ENCODE assay signal across 10 cellular contexts in the genomic region with DNA sequence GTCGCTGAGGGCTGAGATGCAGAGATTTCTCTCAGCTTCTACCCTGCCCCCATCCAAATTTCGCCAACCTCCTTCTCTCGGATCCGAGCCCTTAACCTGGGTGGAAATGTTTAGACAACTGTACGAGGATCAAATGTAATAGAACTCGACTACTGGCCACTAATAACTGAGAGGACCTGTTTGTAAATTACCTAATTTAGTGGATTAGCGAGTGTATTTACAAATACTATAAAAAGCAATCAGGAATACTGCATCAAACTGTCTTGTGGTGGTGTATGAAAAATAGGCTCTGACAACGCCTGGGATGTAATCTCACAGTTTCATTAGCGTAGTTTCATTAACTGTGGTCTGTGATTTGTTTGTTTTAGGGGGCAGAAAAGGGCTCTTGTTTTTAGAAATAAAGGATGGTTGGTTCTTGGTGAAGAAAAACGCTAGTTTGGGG. TPM values are rescaled to one million over a fixed set of nuclear protein-coding genes. Genes with fewer than 3 reads are reported as not detected.
DNase-seq lines count a peak whose midpoint lies in the region; ATAC-seq, FAIRE-seq and TF ChIP-seq lines count a peak whose summit lies in the region.
"Had no signal": no experiment of that assay in that cellular context is flagged by ENCODE, and none has a peak within 500 bp of the region (broad histone marks: within the 10 kb centered on the region; RNA-seq: fewer than 3 reads in every experiment).

No MANE protein-coding gene starts in this region.

- dilution Hi-C loops in keratinocyte (cut with MboI; ENCODE audit: extremely low pct_ligation_motif_present, low sequenced_read_pairs), result no loop called here

- H3K79me2 ChIP-seq in keratinocyte (ENCODE audit: control insufficient read depth, insufficient read depth, low read length), result peaks cover 39% of the 10 kb centered on the region

- H3K4me2 ChIP-seq in keratinocyte (ENCODE audit: control insufficient read depth, extremely low read depth, insufficient read depth, low read depth, low read length), result peak overlapping the region; percentile 98

- TF ChIP-seq CTCF in keratinocyte (optimal IDR thresholded peaks at IDR 0.05 in 1 of 3, IDR thresholded peaks at IDR 0.05 in 1 of 3, conservative IDR thresholded peaks at IDR 0.05 in 1 of 3; ENCODE audit: extremely low read depth in 1 of 3, insufficient read depth in 2 of 3, low read length in 3 of 3), result no peak

- H3K27ac ChIP-seq in keratinocyte (ENCODE audit: control insufficient read depth, insufficient read depth, low read length) (peak overlapping the region; percentile 83), substantia nigra (ENCODE audit: low read depth, low read length, poor library complexity, severe bottlenecking) (peak overlapping the region; percentile 93)

- no peak for DNase-seq in T-helper 1 cell
- DNase-seq in keratinocyte (ENCODE audit: low read depth, low spot score), result no peak
- DNase-seq in substantia nigra (lab: John Stamatoyannopoulos, UW), result peak in 1 of 49 donors; percentile 43
- DNase-seq in NCI-H226, result no peak
- no peak for DNase-seq in NCI-H1417 treated with DMSO at 0.1 percent for 48 hours (lab: John Stamatoyannopoulos, UW)

- peak overlapping the region; percentile 87 for H3K9ac ChIP-seq in keratinocyte (ENCODE audit: control insufficient read depth, extremely low read depth, insufficient read depth, low read length)

- no peaks in the 10 kb centered on the region for H3K36me3 ChIP-seq in keratinocyte (ENCODE audit: control insufficient read depth in 2 of 2, extremely low read depth in 1 of 2, insufficient read depth in 2 of 2, low read length in 2 of 2)

- H3K4me1 ChIP-seq in keratinocyte (ENCODE audit: control insufficient read depth, extremely low read depth, insufficient read depth, low read length), result peaks cover 19% of the 10 kb centered on the region

- H3K27me3 ChIP-seq in keratinocyte (ENCODE audit: control insufficient read depth, extremely low read depth, insufficient read depth, low read length), result no peaks in the 10 kb centered on the region

- no peaks in the 10 kb centered on the region for H3K36me3 Mint-ChIP-seq in T-helper 1 cell treated with Interleukin-12 subunit alpha and Interleukin-12 subunit beta and Interleukin-4 antibody, amounts not matched to agents 30 μg/mL and 1 μg/mL, for 36 hours (ENCODE audit: low read depth)
- H3K36me3 Mint-ChIP-seq in activated naive CD8-positive, alpha-beta T cell, result no peaks in the 10 kb centered on the region

- H3K4me3 ChIP-seq in keratinocyte (ENCODE audit: control insufficient read depth in 2 of 3, extremely low read depth in 1 of 3, insufficient read depth in 2 of 3, low read depth in 1 of 3, low read length in 3 of 3), result peak overlapping the region; percentile 58 to 85 (median 83)

- no peaks in the 10 kb centered on the region for H3K9me3 ChIP-seq in keratinocyte (ENCODE audit: control insufficient read depth, low read depth, low read length)

- H3K4me1 Mint-ChIP-seq in T-helper 1 cell treated with Interleukin-12 subunit alpha and Interleukin-12 subunit beta and Interleukin-4 antibody, amounts not matched to agents 30 μg/mL and 1 μg/mL, for 36 hours (ENCODE audit: low read depth), result peaks cover 23% of the 10 kb centered on the region
- H3K4me1 Mint-ChIP-seq in activated naive CD8-positive, alpha-beta T cell (ENCODE audit: low read depth), result peaks cover 27% of the 10 kb centered on the region

- H3K9me3 Mint-ChIP-seq in T-helper 1 cell treated with Interleukin-12 subunit alpha and Interleukin-12 subunit beta and Interleukin-4 antibody, amounts not matched to agents 30 μg/mL and 1 μg/mL, for 36 hours, result no peaks in the 10 kb centered on the region
- no peaks in the 10 kb centered on the region for H3K9me3 Mint-ChIP-seq in activated naive CD8-positive, alpha-beta T cell (ENCODE audit: low read depth)

- H2AFZ ChIP-seq in keratinocyte (ENCODE audit: control insufficient read depth, low read length), result peak overlapping the region; percentile 82

- no peak for ATAC-seq in HG03108 (IDR thresholded peaks at IDR 0.05; ENCODE audit: unreplicated experiment)

- no peaks in the 10 kb centered on the region for H3K9me1 ChIP-seq in keratinocyte (ENCODE audit: control insufficient read depth, extremely low read depth, insufficient read depth, low read length)

- FAIRE-seq in keratinocyte (lab: Jason Lieb, UNC), result peak; percentile 46
- FAIRE-seq: G401.6, TTC549 had no signal

- H3K4me3 Mint-ChIP-seq in T-helper 1 cell treated with Interleukin-12 subunit alpha and Interleukin-12 subunit beta and Interleukin-4 antibody, amounts not matched to agents 30 μg/mL and 1 μg/mL, for 36 hours, result peak overlapping the region; percentile 92
- peak overlapping the region; percentile 90 for H3K4me3 Mint-ChIP-seq in activated naive CD8-positive, alpha-beta T cell

- no peaks in the 10 kb centered on the region for H4K20me1 ChIP-seq in keratinocyte (ENCODE audit: control insufficient read depth, extremely low read depth, insufficient read depth, low read length)

- peak overlapping the region; percentile 76 for H3K27ac Mint-ChIP-seq in T-helper 1 cell treated with Interleukin-12 subunit alpha and Interleukin-12 subunit beta and Interleukin-4 antibody, amounts not matched to agents 30 μg/mL and 1 μg/mL, for 36 hours
- no peak overlapping the region for H3K27ac Mint-ChIP-seq in activated naive CD8-positive, alpha-beta T cell

- peaks cover 67% of the 10 kb centered on the region for H3K27me3 Mint-ChIP-seq in T-helper 1 cell treated with Interleukin-12 subunit alpha and Interleukin-12 subunit beta and Interleukin-4 antibody, amounts not matched to agents 30 μg/mL and 1 μg/mL, for 36 hours (ENCODE audit: low read depth)
- no peaks in the 10 kb centered on the region for H3K27me3 Mint-ChIP-seq in activated naive CD8-positive, alpha-beta T cell

RNA-seq across cellular contexts. Expression of a gene that starts 1.3 kb away (rescaled TPM):
- polyA plus RNA-seq in keratinocyte, result 21.8 to 26.7 TPM (median 22.9 TPM) in 3 replicates
- 14.2 TPM for polyA plus RNA-seq in keratinocyte (2011; ENCODE audit: low read depth)
- 9.6 and 19.9 TPM in 2 replicates for polyA plus RNA-seq in keratinocyte (2011; cell fraction: cytosol; rRNA removed)
- 15.0 TPM in 2 replicates for polyA plus RNA-seq in keratinocyte (2011; cell fraction: nucleus; rRNA removed)
- polyA plus RNA-seq in keratinocyte (2012; ENCODE audit: low replicate concordance), result 20.3 and 23.1 TPM in 2 replicates
- 49.7 to 68.6 TPM (median 60.1 TPM) in 3 replicates for polyA minus RNA-seq in keratinocyte
- polyA minus RNA-seq in keratinocyte (2011; cell fraction: cytosol; rRNA and poly(A)+ RNA removed), result 17.6 TPM
- 21.5 and 50.7 TPM in 2 replicates for polyA minus RNA-seq in keratinocyte (2011; cell fraction: nucleus; rRNA and poly(A)+ RNA removed)
